ENCODE assay signal across 8 cellular contexts in the genomic region with DNA sequence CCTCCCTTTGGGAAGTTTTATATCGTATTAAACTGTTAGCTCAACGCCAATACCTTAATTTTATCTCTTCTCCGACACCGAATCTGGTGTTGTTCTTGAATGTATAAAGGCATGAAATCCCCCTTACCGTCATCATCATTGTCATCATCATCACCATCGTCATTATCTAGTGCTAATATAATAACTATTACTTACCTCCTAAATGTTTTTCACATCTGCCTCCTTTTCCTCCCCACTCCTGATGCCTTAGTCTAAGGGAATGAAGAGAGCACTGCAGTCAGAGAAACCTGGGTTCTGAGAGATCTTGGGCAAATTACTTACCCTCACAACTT. TPM values are rescaled to one million over a fixed set of nuclear protein-coding genes. Genes with fewer than 3 reads are reported as not detected.
DNase-seq lines count a peak whose midpoint lies in the region; ATAC-seq and TF ChIP-seq lines count a peak whose summit lies in the region.

No MANE protein-coding gene starts in this region.

- H3K4me1 ChIP-seq in neuron (ENCODE audit: insufficient read depth, low read length) = peaks cover 6% of the 10 kb centered on the region

- H3K27me3 ChIP-seq in neuron (ENCODE audit: insufficient read depth, low read length) = peaks cover 4% of the 10 kb centered on the region

- peak overlapping the region; percentile 60 for H2AFZ ChIP-seq in neuron (ENCODE audit: low read depth, low read length)

- TF ChIP-seq CTCF in GM12865 (IDR thresholded peaks at IDR 0.05; ENCODE audit: insufficient read depth, low read depth, low read length, missing control alignments) (no peak), choroid plexus epithelial cell (conservative IDR thresholded peaks at IDR 0.05; ENCODE audit: low read depth, low read length) (no peak)

- peak; percentile 1 for ATAC-seq in HG03521 (IDR thresholded peaks at IDR 0.05; ENCODE audit: unreplicated experiment)
- no peak for ATAC-seq in HG02610 (IDR thresholded peaks at IDR 0.05; ENCODE audit: unreplicated experiment)
- no peak for ATAC-seq in esophagus mucosa

- DNase-seq in GM12865 (ENCODE audit: low read depth) (no peak), choroid plexus epithelial cell (ENCODE audit: low read depth) (peak; percentile 28), DMS114 treated with DMSO at 0.1 percent for 48 hours (lab: John Stamatoyannopoulos, UW; ENCODE audit: unreplicated experiment) (no peak)
- DNase-seq in effector CD4-positive, alpha-beta T cell = no peak

- H3K9me3 ChIP-seq in neuron (ENCODE audit: low read length) = no peaks in the 10 kb centered on the region

- H3K4me3 ChIP-seq in GM12865 (ENCODE audit: low read depth, low read length) (peak overlapping the region; percentile 44), choroid plexus epithelial cell (ENCODE audit: low read depth, low read length) (peak overlapping the region; percentile 81), neuron (ENCODE audit: low read length) (peak overlapping the region; percentile 51)

- H3K36me3 ChIP-seq in neuron (ENCODE audit: insufficient read depth, low read length) = peaks cover 24% of the 10 kb centered on the region

RNA-seq across cellular contexts. Expression of gene ZBTB24, which starts 0.7 kb away (rescaled TPM):
- 4.9 TPM for total RNA-seq in esophagus mucosa

RNA-seq across cellular contexts. Expression of gene MICAL1, which starts 28.1 kb away (rescaled TPM):
- 7.4 TPM for total RNA-seq in esophagus mucosa

RNA-seq across cellular contexts. Expression of gene SMPD2, which starts 43.2 kb away (rescaled TPM):
- total RNA-seq in esophagus mucosa = 12.3 TPM

RNA-seq across cellular contexts. Expression of gene PPIL6, which starts 43.3 kb away (rescaled TPM):
- 0.84 TPM for total RNA-seq in esophagus mucosa
